10 cellular contexts compared by ENCODE assay signal in genomic region chr16:57128787-57129389, GRCh38. TPM values are rescaled to one million over a fixed set of nuclear protein-coding genes. Genes with fewer than 3 reads are reported as not detected.
DNase-seq lines count a peak whose midpoint lies in the region; ATAC-seq and TF ChIP-seq lines count a peak whose summit lies in the region.
"Had no signal": no experiment of that assay in that cellular context is flagged by ENCODE, and none has a peak within 500 bp of the region (broad histone marks: within the 10 kb centered on the region; RNA-seq: fewer than 3 reads in every experiment).

No MANE protein-coding gene starts in this region.

- peak; percentile 47 for ATAC-seq in HG03103 (IDR thresholded peaks at IDR 0.05; ENCODE audit: low read depth, unreplicated experiment)
- ATAC-seq in activated CD8-positive, alpha-beta memory T cell treated with anti-CD3 and anti-CD28 coated beads, Interleukin-2, amount 10 ng/mL, durations not matched to agents 7 days and 5 days: peak; percentile 81

- peak overlapping the region; percentile 74 for H3K4me3 Mint-ChIP-seq in activated CD8-positive, alpha-beta memory T cell treated with anti-CD3 and anti-CD28 coated beads, Interleukin-2, amount 10 ng/mL, durations not matched to agents 7 days and 5 days
- H3K4me3 Mint-ChIP-seq: endodermal cell had no signal

- no peaks in the 10 kb centered on the region for H3K9me3 Mint-ChIP-seq in activated CD8-positive, alpha-beta memory T cell treated with anti-CD3 and anti-CD28 coated beads, Interleukin-2, amount 10 ng/mL, durations not matched to agents 7 days and 5 days (ENCODE audit: low read depth)
- H3K9me3 Mint-ChIP-seq: endodermal cell had no signal

- H3K4me1 Mint-ChIP-seq in activated CD8-positive, alpha-beta memory T cell treated with anti-CD3 and anti-CD28 coated beads, Interleukin-2, amount 10 ng/mL, durations not matched to agents 7 days and 5 days: peaks cover 82% of the 10 kb centered on the region
- H3K4me1 Mint-ChIP-seq: endodermal cell had no signal

- intact Hi-C loops in dorsolateral prefrontal cortex (cut with DNase I) (no loop called here), cardiac septum (cut with DNase I) (no loop called here)

- H3K36me3 Mint-ChIP-seq in activated CD8-positive, alpha-beta memory T cell treated with anti-CD3 and anti-CD28 coated beads, Interleukin-2, amount 10 ng/mL, durations not matched to agents 7 days and 5 days: no peaks in the 10 kb centered on the region

- H3K27me3 Mint-ChIP-seq in activated CD8-positive, alpha-beta memory T cell treated with anti-CD3 and anti-CD28 coated beads, Interleukin-2, amount 10 ng/mL, durations not matched to agents 7 days and 5 days: no peaks in the 10 kb centered on the region

- H3K27me3 ChIP-seq in dorsolateral prefrontal cortex: no peaks in the 10 kb centered on the region

- no peak overlapping the region for H3K4me3 ChIP-seq in dorsolateral prefrontal cortex

- DNase-seq in activated CD8-positive, alpha-beta memory T cell treated with anti-CD3 and anti-CD28 coated beads, Interleukin-2, amount 10 ng/mL, durations not matched to agents 7 days and 5 days: peak; percentile 86
- no peak for DNase-seq in dorsolateral prefrontal cortex
- DNase-seq in stimulated activated naive CD4-positive, alpha-beta T cell treated with Interleukin-2 at 50 U/mL for 16 hours (lab: John Stamatoyannopoulos, UW): peak; percentile 22
- DNase-seq in NCI-H510A treated with DMSO at 0.1 percent for 48 hours (lab: John Stamatoyannopoulos, UW): no peak
- DNase-seq in cardiac septum (ENCODE audit: low spot score): no peak
- DNase-seq in HK-2 (ENCODE audit: unreplicated experiment): no peak
- DNase-seq in HuH-7 (ENCODE audit: low spot score): no peak
- DNase-seq: endodermal cell, NCI-H2171 treated with DMSO at 0.1 percent for 48 hours had no signal

- H3K27ac ChIP-seq in dorsolateral prefrontal cortex: peak overlapping the region in 55 of 59 donors; percentile 14 to 100 (median 91)

- no peak for TF ChIP-seq CTCF in dorsolateral prefrontal cortex (IDR thresholded peaks at IDR 0.05 in 54 of 56, conservative IDR thresholded peaks at IDR 0.05 in 2 of 56; ENCODE audit: low read depth in 1 of 56, partially characterized antibody in 56 of 56)

- peak overlapping the region; percentile 95 for H3K27ac Mint-ChIP-seq in activated CD8-positive, alpha-beta memory T cell treated with anti-CD3 and anti-CD28 coated beads, Interleukin-2, amount 10 ng/mL, durations not matched to agents 7 days and 5 days
- H3K27ac Mint-ChIP-seq: endodermal cell had no signal

- CTCF ChIA-PET in activated CD8-positive, alpha-beta memory T cell treated with anti-CD3 and anti-CD28 coated beads, Interleukin-2, amount 10 ng/mL, durations not matched to agents 7 days and 5 days (lab: Charles Lee): interaction anchor here (0.9 to 3.0 kb wide), 6 partner anchors 9 to 36 kb away, joined by 3 to 13 read pairs (median 6); partner anchors contain the start of gene CPNE2

RNA-seq across cellular contexts. Expression of gene CPNE2, which starts 36.5 kb away (rescaled TPM):
- total RNA-seq in activated CD8-positive, alpha-beta memory T cell treated with anti-CD3 and anti-CD28 coated beads, Interleukin-2, amount 10 ng/mL, durations not matched to agents 7 days and 5 days: 1 to 10 TPM; 3.2 to 9.6 TPM
- total RNA-seq in dorsolateral prefrontal cortex (100 to 1,000 TPM in 2 of 120 experiments, 10 to 100 TPM in 118; 18.1 to 151 (median 44.9) TPM), cardiac septum (9.6 TPM)

RNA-seq across cellular contexts. Expression of gene PSME3IP1, which starts 57.0 kb away (rescaled TPM):
- total RNA-seq in activated CD8-positive, alpha-beta memory T cell treated with anti-CD3 and anti-CD28 coated beads, Interleukin-2, amount 10 ng/mL, durations not matched to agents 7 days and 5 days: 100 to 1,000 TPM; 118 to 124 TPM
- total RNA-seq in dorsolateral prefrontal cortex (100 to 1,000 TPM; 100 to 178 (median 132) TPM), cardiac septum (58.1 TPM)

RNA-seq across cellular contexts. Expression of gene RSPRY1, which starts 57.2 kb away (rescaled TPM):
- 10 to 100 TPM; 32.6 to 33.7 TPM for total RNA-seq in activated CD8-positive, alpha-beta memory T cell treated with anti-CD3 and anti-CD28 coated beads, Interleukin-2, amount 10 ng/mL, durations not matched to agents 7 days and 5 days
- 10 to 100 TPM; 21.4 to 53.0 (median 33.6) TPM for total RNA-seq in dorsolateral prefrontal cortex
- total RNA-seq in cardiac septum: 17.1 TPM

Comparison
In these comparisons a context has a peak if more than half of its experiments do, and no peak if none do; other contexts are left out.
1. DNase-seq: peak in activated CD8-positive, alpha-beta memory T cell treated with anti-CD3 and anti-CD28 coated beads, Interleukin-2, amount 10 ng/mL, durations not matched to agents 7 days and 5 days (single experiment) and stimulated activated naive CD4-positive, alpha-beta T cell treated with Interleukin-2 at 50 U/mL for 16 hours (single experiment); none in dorsolateral prefrontal cortex (0 of 10), NCI-H510A treated with DMSO at 0.1 percent for 48 hours (single experiment), cardiac septum (single experiment), HK-2 (single experiment) and HuH-7 (single experiment).